In genomic region chr6:167996424-167997199, GRCh38 we compare ENCODE assay signal across 17 cellular contexts. TPM values are rescaled to one million over a fixed set of nuclear protein-coding genes. Genes with fewer than 3 reads are reported as not detected.
DNase-seq lines count a peak whose midpoint lies in the region; ATAC-seq and TF ChIP-seq lines count a peak whose summit lies in the region.
"Had no signal": no experiment of that assay in that cellular context is flagged by ENCODE, and none has a peak within 500 bp of the region (broad histone marks: within the 10 kb centered on the region; RNA-seq: fewer than 3 reads in every experiment).

No MANE protein-coding gene starts in this region.

- no peak for DNase-seq in chondrocyte (ENCODE audit: low spot score)
- DNase-seq in neural progenitor cell (ENCODE audit: low spot score): peak; percentile 34
- DNase-seq in stimulated activated CD4-positive, alpha-beta T cell treated with anti-CD3 and anti-CD28 coated beads, Interleukin-2, amount 100 ng/mL, for 48 hours: no peak
- DNase-seq in Caco-2: no peak
- no peak for DNase-seq in GM19238 (ENCODE audit: insufficient read length, low spot score)
- DNase-seq: activated CD4-positive, alpha-beta T cell treated with anti-CD3 and anti-CD28 coated beads for 1 hour; AML-193; dermis blood vessel endothelial cell; NCI-H2107; T-helper 1 cell had no signal

- H3K36me3 ChIP-seq in BLaER1 treated with 17β-estradiol and CSF1 and Interleukin-3, amounts not matched to agents 10 nM and 100 nM: peaks cover 0 to 16% (median 0%) of the 10 kb centered on the region in 11 experiments; a peak in 6 of 22 replicates
- H3K36me3 ChIP-seq in HUES6 (ENCODE audit: control insufficient read depth, insufficient read depth, low read length) (no peaks in the 10 kb centered on the region), neural progenitor cell (no peaks in the 10 kb centered on the region), Caco-2 (ENCODE audit: control insufficient read depth, insufficient read depth, low read length) (no peaks in the 10 kb centered on the region)
- H3K36me3 ChIP-seq: upper lobe of left lung had no signal

- no peak overlapping the region for H2AFZ ChIP-seq in neural progenitor cell (replicated peaks)

- H3K9me3 Mint-ChIP-seq in chondrocyte (ENCODE audit: low read depth): no peaks in the 10 kb centered on the region
- no peaks in the 10 kb centered on the region for H3K9me3 Mint-ChIP-seq in neural progenitor cell
- no peaks in the 10 kb centered on the region for H3K9me3 Mint-ChIP-seq in Caco-2 (ENCODE audit: unreplicated experiment)
- H3K9me3 Mint-ChIP-seq: activated T-cell treated with anti-CD3 and anti-CD28 coated beads, Interleukin-2, amount 50 U/mL, for 72 hours had no signal

- peaks cover 30 to 71% (median 62%) of the 10 kb centered on the region in 10 experiments for H3K4me1 ChIP-seq in BLaER1 treated with 17β-estradiol and CSF1 and Interleukin-3, amounts not matched to agents 10 nM and 100 nM
- H3K4me1 ChIP-seq in HUES6 (ENCODE audit: control insufficient read depth, insufficient read depth, low read length): peaks cover 10% of the 10 kb centered on the region; the same call in 1 of the 2 replicates
- H3K4me1 ChIP-seq in neural progenitor cell: no peaks in the 10 kb centered on the region
- H3K4me1 ChIP-seq in Caco-2: no peaks in the 10 kb centered on the region

- no peaks in the 10 kb centered on the region for H4K20me1 ChIP-seq in BLaER1 treated with 17β-estradiol and CSF1 and Interleukin-3, amounts not matched to agents 10 nM and 100 nM
- no peaks in the 10 kb centered on the region for H4K20me1 ChIP-seq in neural progenitor cell (ENCODE audit: low read depth)

- H3K79me2 ChIP-seq in neural progenitor cell (ENCODE audit: low read depth): no peaks in the 10 kb centered on the region

- H3F3A ChIP-seq in neural progenitor cell (ENCODE audit: low read depth): no peaks in the 10 kb centered on the region

- ATAC-seq in HG03139 (IDR thresholded peaks at IDR 0.05; ENCODE audit: unreplicated experiment): no peak

- POLR2A ChIA-PET in Caco-2 (lab: Charles Lee): no interaction called here

- peak overlapping the region; percentile 39 to 73 (median 62) for H3K4me3 ChIP-seq in BLaER1 treated with 17β-estradiol and CSF1 and Interleukin-3, amounts not matched to agents 10 nM and 100 nM
- H3K4me3 ChIP-seq in HUES6 (ENCODE audit: low read depth, low read length) (peak overlapping the region; percentile 48), neural progenitor cell (no peak overlapping the region), Caco-2 (ENCODE audit: low read depth, low read length) (no peak overlapping the region)
- H3K4me3 ChIP-seq: upper lobe of left lung had no signal

- peak overlapping the region; percentile 30 to 96 (median 90); a peak in 20 of 22 replicates for H3K27ac ChIP-seq in BLaER1 treated with 17β-estradiol and CSF1 and Interleukin-3, amounts not matched to agents 10 nM and 100 nM
- H3K27ac ChIP-seq in HUES6 (ENCODE audit: low read depth, low read length): no peak overlapping the region
- no peak overlapping the region for H3K27ac ChIP-seq in neural progenitor cell
- H3K27ac ChIP-seq: HL-60, upper lobe of left lung had no signal

- H3K4me2 ChIP-seq in BLaER1 treated with 17β-estradiol and CSF1 and Interleukin-3, amounts not matched to agents 10 nM and 100 nM: peak overlapping the region; percentile 76 to 99 (median 92)
- H3K4me2 ChIP-seq in neural progenitor cell: no peak overlapping the region

- peak overlapping the region; percentile 60 to 88 (median 80); a peak in 21 of 22 replicates for H3K9ac ChIP-seq in BLaER1 treated with 17β-estradiol and CSF1 and Interleukin-3, amounts not matched to agents 10 nM and 100 nM
- peak overlapping the region; percentile 54 for H3K9ac ChIP-seq in HUES6 (ENCODE audit: low read length)
- H3K9ac ChIP-seq in neural progenitor cell: no peak overlapping the region

- no peaks in the 10 kb centered on the region for H3K4me1 Mint-ChIP-seq in chondrocyte (ENCODE audit: low read depth)
- H3K4me1 Mint-ChIP-seq in neural progenitor cell: peaks cover 11% of the 10 kb centered on the region
- H3K4me1 Mint-ChIP-seq in Caco-2 (ENCODE audit: low read depth, unreplicated experiment): no peaks in the 10 kb centered on the region

- H3K27me3 Mint-ChIP-seq in chondrocyte (ENCODE audit: low read depth): peaks cover 23% of the 10 kb centered on the region
- H3K27me3 Mint-ChIP-seq in neural progenitor cell (ENCODE audit: insufficient read depth, low read depth): peaks cover 3% of the 10 kb centered on the region
- no peaks in the 10 kb centered on the region for H3K27me3 Mint-ChIP-seq in Caco-2 (ENCODE audit: insufficient read depth, unreplicated experiment)

- H3K27me3 ChIP-seq in BLaER1 treated with 17β-estradiol and CSF1 and Interleukin-3, amounts not matched to agents 10 nM and 100 nM: no peaks in the 10 kb centered on the region
- H3K27me3 ChIP-seq in HUES6 (ENCODE audit: control insufficient read depth, insufficient read depth, low read length) (no peaks in the 10 kb centered on the region), neural progenitor cell (no peaks in the 10 kb centered on the region), Caco-2 (replicated peaks; ENCODE audit: control insufficient read depth, insufficient read depth, low read length) (no peaks in the 10 kb centered on the region)
- H3K27me3 ChIP-seq: upper lobe of left lung had no signal

- H3K36me3 Mint-ChIP-seq in chondrocyte (ENCODE audit: low read depth) (no peaks in the 10 kb centered on the region), neural progenitor cell (no peaks in the 10 kb centered on the region), Caco-2 (ENCODE audit: insufficient read depth, unreplicated experiment) (peaks cover 6% of the 10 kb centered on the region)

- H3K27ac Mint-ChIP-seq in chondrocyte (ENCODE audit: unreplicated experiment) (no peak overlapping the region), neural progenitor cell (no peak overlapping the region), Caco-2 (ENCODE audit: unreplicated experiment) (no peak overlapping the region)
- H3K27ac Mint-ChIP-seq: activated T-cell treated with anti-CD3 and anti-CD28 coated beads, Interleukin-2, amount 50 U/mL, for 72 hours had no signal

- TF ChIP-seq CTCF in chondrocyte (IDR thresholded peaks at IDR 0.05) (peak; percentile 17), neural progenitor cell (IDR thresholded peaks at IDR 0.05) (no peak), Caco-2 (IDR thresholded peaks at IDR 0.05; ENCODE audit: insufficient read depth in 1 of 2, low read depth in 1 of 2, low read length in 1 of 2, severe bottlenecking in 1 of 2, unreplicated experiment in 1 of 2) (no peak)

- CTCF ChIA-PET in Caco-2 (lab: Charles Lee): no interaction called here

- no peak overlapping the region for H3K4me3 Mint-ChIP-seq in chondrocyte (ENCODE audit: unreplicated experiment)
- H3K4me3 Mint-ChIP-seq in neural progenitor cell: peak overlapping the region; percentile 27
- H3K4me3 Mint-ChIP-seq in Caco-2 (ENCODE audit: unreplicated experiment): no peak overlapping the region

- H3K9me3 ChIP-seq in BLaER1 treated with 17β-estradiol and CSF1 and Interleukin-3, amounts not matched to agents 10 nM and 100 nM (replicated peaks in 1 of 11): peaks cover 0 to 4% (median 0%) of the 10 kb centered on the region in 11 experiments; a peak in 2 of 22 replicates
- peaks cover 4% of the 10 kb centered on the region; the same call in 1 of the 2 replicates for H3K9me3 ChIP-seq in HUES6 (ENCODE audit: control insufficient read depth, insufficient read depth, low read depth, low read length)
- no peaks in the 10 kb centered on the region for H3K9me3 ChIP-seq in neural progenitor cell (ENCODE audit: low read depth)
- H3K9me3 ChIP-seq in Caco-2: no peaks in the 10 kb centered on the region
- H3K9me3 ChIP-seq: upper lobe of left lung had no signal

- BruUV-seq in Caco-2 (replicated peaks; lab: Mats Ljungman, UMichigan): no TSS peak

- intact Hi-C loops in Caco-2 (cut with micrococcal nuclease; ENCODE audit: unreplicated experiment): no loop called here

RNA-seq across cellular contexts. Expression of gene KIF25, which starts 0.9 kb away (rescaled TPM):
- total RNA-seq in chondrocyte: not detected in 3 replicates
- total RNA-seq in neural progenitor cell (ENCODE audit: low replicate concordance): 1.2 and 1.5 TPM in 2 replicates
- total RNA-seq in Caco-2 (2022): not detected in 2 replicates
- total RNA-seq: dermis blood vessel endothelial cell, mononuclear cell had no signal

Comparison
In these comparisons a context has a peak if more than half of its experiments do, and no peak if none do; other contexts are left out.
1. H3K27ac ChIP-seq: peak in BLaER1 treated with 17β-estradiol and CSF1 and Interleukin-3, amounts not matched to agents 10 nM and 100 nM (11 of 11); none in HUES6 (single experiment) and neural progenitor cell (single experiment).
2. H3K4me3 ChIP-seq: peak in BLaER1 treated with 17β-estradiol and CSF1 and Interleukin-3, amounts not matched to agents 10 nM and 100 nM (10 of 10) and HUES6 (single experiment); none in neural progenitor cell (single experiment) and Caco-2 (single experiment).